31 cellular contexts compared by ENCODE assay signal in the genomic region with DNA sequence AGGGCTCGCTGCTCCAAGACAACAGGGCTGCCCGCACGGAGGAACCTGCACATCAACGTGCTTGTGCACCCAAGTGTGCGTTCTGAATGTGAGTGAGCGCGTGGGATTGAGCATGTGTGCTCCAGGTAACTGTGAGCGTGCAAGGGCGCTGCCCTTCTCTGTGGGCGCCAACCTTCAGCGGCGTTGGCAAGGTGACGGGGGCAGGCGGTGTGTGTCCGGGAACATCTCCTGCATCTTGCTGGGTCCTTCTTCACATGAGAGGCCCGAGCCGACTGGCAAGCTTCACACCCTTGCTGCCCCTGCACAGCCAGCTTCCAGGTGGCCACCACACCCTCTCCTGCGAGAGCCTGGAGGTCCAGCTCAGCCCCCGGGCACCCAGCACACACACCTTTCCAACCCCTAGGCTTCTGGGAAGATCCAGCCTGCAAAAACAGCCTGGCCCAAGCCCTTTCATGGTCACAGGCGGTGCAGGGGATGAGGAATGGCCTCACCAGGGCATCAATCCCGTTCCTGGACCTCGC.
DNase-seq lines count a peak whose midpoint lies in the region; ATAC-seq, FAIRE-seq and TF ChIP-seq lines count a peak whose summit lies in the region.
"Had no signal": no experiment of that assay in that cellular context is flagged by ENCODE, and none has a peak within 500 bp of the region (broad histone marks: within the 10 kb centered on the region; RNA-seq: fewer than 3 reads in every experiment).

No MANE protein-coding gene starts in this region.

- H3K4me1 ChIP-seq in BE2C: no peaks in the 10 kb centered on the region
- H3K4me1 ChIP-seq in CD8-positive, alpha-beta T cell (ENCODE audit: insufficient read depth, low read length): no peaks in the 10 kb centered on the region
- no peaks in the 10 kb centered on the region for H3K4me1 ChIP-seq in kidney (ENCODE audit: control insufficient read depth in 1 of 2, insufficient read depth in 1 of 2, low read depth in 1 of 2, low read length in 2 of 2)
- H3K4me1 ChIP-seq in sigmoid colon: peaks cover 0 to 23% (median 14%) of the 10 kb centered on the region in 4 donors
- H3K4me1 ChIP-seq: HAP-1, pancreas had no signal

- H3K4me3 ChIP-seq in BE2C (ENCODE audit: low read depth, low read length) (no peak overlapping the region), kidney (ENCODE audit: low read length in 2 of 2) (no peak overlapping the region), sigmoid colon (no peak overlapping the region)
- no peak overlapping the region for H3K4me3 ChIP-seq in CD8-positive, alpha-beta T cell (ENCODE audit: low read depth, low read length)
- H3K4me3 ChIP-seq: HAP-1, heart left ventricle, pancreas had no signal

- peaks cover 3% of the 10 kb centered on the region for H3K9me3 Mint-ChIP-seq in CD8-positive, alpha-beta T cell

- no peak for ATAC-seq in CD8-positive, alpha-beta T cell
- ATAC-seq: esophagus mucosa; pancreas; SK-N-SH treated with all-trans-retinoic acid at 6 μM for 48 hours; stimulated activated naive CD8-positive, alpha-beta T cell treated with anti-CD3 and anti-CD28 coated beads, Interleukin-15, amount 100 ng/mL, for 72 hours had no signal

- peaks cover 78% of the 10 kb centered on the region for H3K36me3 Mint-ChIP-seq in CD8-positive, alpha-beta T cell

- H3K9me3 ChIP-seq in BE2C (0 out of 2 replicates have a peak, but pooled peaks cover 3% of the 10 kb centered on the region), kidney (ENCODE audit: control insufficient read depth in 1 of 2, low read length in 2 of 2) (peaks cover 0 to 8% of the 10 kb centered on the region in 2 donors), sigmoid colon (peaks cover 0 to 2% (median under 1%) of the 10 kb centered on the region in 4 donors)
- peaks cover 4% of the 10 kb centered on the region for H3K9me3 ChIP-seq in CD8-positive, alpha-beta T cell (ENCODE audit: low read length)
- H3K9me3 ChIP-seq: HAP-1, pancreas had no signal

- POLR2A ChIA-PET in CD8-positive, alpha-beta T cell (lab: Charles Lee): no interaction called here

- no peak overlapping the region for H3K4me3 Mint-ChIP-seq in CD8-positive, alpha-beta T cell
- H3K4me3 Mint-ChIP-seq: activated CD4-positive, alpha-beta memory T cell treated with anti-CD3 and anti-CD28 coated beads, Interleukin-2, amount 10 ng/mL, durations not matched to agents 7 days and 5 days; central memory CD8-positive, alpha-beta T cell; dendritic cell treated with granulocyte-macrophage colony-stimulating factor and Interleukin-4, amounts not matched to agents 40 ng/mL and 50 ng/mL, for 4 days; stimulated activated naive CD8-positive, alpha-beta T cell treated with anti-CD3 and anti-CD28 coated beads, Interleukin-15, amount 100 ng/mL, for 72 hours; T-helper 1 cell treated with Interleukin-12 subunit alpha and Interleukin-12 subunit beta and Interleukin-4 antibody, amounts not matched to agents 30 μg/mL and 1 μg/mL, for 36 hours had no signal

- H3K27me3 ChIP-seq in BE2C (no peaks in the 10 kb centered on the region), sigmoid colon (no peaks in the 10 kb centered on the region)
- H3K27me3 ChIP-seq in CD8-positive, alpha-beta T cell (ENCODE audit: insufficient read depth, low read length): no peaks in the 10 kb centered on the region
- H3K27me3 ChIP-seq: heart left ventricle, pancreas had no signal

- no peak for FAIRE-seq in kidney (lab: Jason Lieb, UNC)
- FAIRE-seq: GM12892, pancreas had no signal

- no peak for TF ChIP-seq CTCF in BE2C (IDR thresholded peaks at IDR 0.05; ENCODE audit: low read depth, low read length)
- no peak for TF ChIP-seq CTCF in CD8-positive, alpha-beta T cell (IDR thresholded peaks at IDR 0.05)
- TF ChIP-seq CTCF in kidney (IDR thresholded peaks at IDR 0.05; ENCODE audit: borderline replicate concordance, extremely low read depth, insufficient read depth): no peak
- no peak for TF ChIP-seq CTCF in sigmoid colon (IDR thresholded peaks at IDR 0.05)

- TF ChIP-seq EP300 in sigmoid colon (IDR thresholded peaks at IDR 0.05): no peak

- TF ChIP-seq POLR2A in sigmoid colon (IDR thresholded peaks at IDR 0.05): no peak

- H3K27ac ChIP-seq in CD8-positive, alpha-beta T cell (ENCODE audit: low read depth, low read length): no peak overlapping the region
- no peak overlapping the region for H3K27ac ChIP-seq in kidney (ENCODE audit: low read depth in 2 of 2, low read length in 2 of 2)
- H3K27ac ChIP-seq in sigmoid colon: no peak overlapping the region
- H3K27ac ChIP-seq: heart left ventricle, HL-60, pancreas had no signal

- H3K9ac ChIP-seq in kidney (ENCODE audit: low read length in 2 of 2): no peak overlapping the region

- CTCF ChIA-PET in CD8-positive, alpha-beta T cell (lab: Charles Lee): no interaction called here

- peak overlapping the region; percentile 18 for H3K27ac Mint-ChIP-seq in CD8-positive, alpha-beta T cell
- H3K27ac Mint-ChIP-seq: activated CD4-positive, alpha-beta memory T cell treated with anti-CD3 and anti-CD28 coated beads, Interleukin-2, amount 10 ng/mL, durations not matched to agents 7 days and 5 days; activated T-helper 2 cell treated with anti-CD3 and anti-CD28 coated beads, Interferon-gamma antibody, Interleukin-2, Interleukin-4, amounts not matched to agents 10 μg/mL and 5 μg/mL and 100 μg/mL, durations not matched to agents 14 hours and 24 hours and 36 hours; dendritic cell treated with granulocyte-macrophage colony-stimulating factor and Interleukin-4, amounts not matched to agents 40 ng/mL and 50 ng/mL, for 4 days; T-helper 1 cell treated with Interleukin-12 subunit alpha and Interleukin-12 subunit beta and Interleukin-4 antibody, amounts not matched to agents 30 μg/mL and 1 μg/mL, for 36 hours had no signal

- WGBS in sigmoid colon, 2 donors: 94 to 97% methylated on average over 22 of the region's 22 CpGs

- intact Hi-C loops in CD8-positive, alpha-beta T cell (cut with DNase I, micrococcal nuclease): no loop called here
- intact Hi-C loops in kidney (cut with DNase I) (no loop called here), sigmoid colon (cut with DNase I) (no loop called here)

- DNase-seq in BE2C (peak; percentile 3), kidney (peak; percentile 70), sigmoid colon (peak; percentile 57), occipital lobe (lab: John Stamatoyannopoulos, UW) (no peak), anterior cingulate cortex (lab: John Stamatoyannopoulos, UW) (no peak), NCI-H345 (lab: John Stamatoyannopoulos, UW) (no peak)
- DNase-seq in CD8-positive, alpha-beta T cell: no peak
- DNase-seq: activated CD4-positive, alpha-beta memory T cell treated with anti-CD3 and anti-CD28 coated beads, Interleukin-2, amount 10 ng/mL, durations not matched to agents 7 days and 5 days; activated CD4-positive, alpha-beta T cell treated with anti-CD3 and anti-CD28 coated beads for 1 hour; C1 segment of cervical spinal cord; COR-L47; kidney glomerular epithelial cell; MM.1S; NCI-H1105 treated with DMSO at 0.1 percent for 48 hours; NCI-H2029; NCI-H524 treated with DMSO at 0.1 percent for 48 hours; OCI-M1; stimulated activated CD4-positive, alpha-beta T cell treated with anti-CD3 and anti-CD28 coated beads, Interleukin-12 subunit alpha, Interleukin-12 subunit beta, amount 100 ng/mL, for 4 hours; stimulated activated CD4-positive, alpha-beta T cell treated with anti-CD3 and anti-CD28 coated beads, Interleukin-2, amount 100 ng/mL, for 48 hours had no signal

- H3K4me1 Mint-ChIP-seq in CD8-positive, alpha-beta T cell (ENCODE audit: low read depth): no peaks in the 10 kb centered on the region
- H3K4me1 Mint-ChIP-seq: stimulated activated naive CD8-positive, alpha-beta T cell treated with anti-CD3 and anti-CD28 coated beads, Interleukin-15, amount 100 ng/mL, for 72 hours had no signal

- no peaks in the 10 kb centered on the region for H3K27me3 Mint-ChIP-seq in CD8-positive, alpha-beta T cell (ENCODE audit: low read depth)
- H3K27me3 Mint-ChIP-seq: activated CD4-positive, alpha-beta memory T cell treated with anti-CD3 and anti-CD28 coated beads, Interleukin-2, amount 10 ng/mL, durations not matched to agents 7 days and 5 days; central memory CD8-positive, alpha-beta T cell; dendritic cell treated with granulocyte-macrophage colony-stimulating factor and Interleukin-4, amounts not matched to agents 40 ng/mL and 50 ng/mL, for 4 days; stimulated activated naive CD8-positive, alpha-beta T cell treated with anti-CD3 and anti-CD28 coated beads, Interleukin-15, amount 100 ng/mL, for 72 hours had no signal

- peaks cover 33% of the 10 kb centered on the region for H3K36me3 ChIP-seq in BE2C
- peaks cover 12% of the 10 kb centered on the region for H3K36me3 ChIP-seq in CD8-positive, alpha-beta T cell (ENCODE audit: insufficient read depth, low read length)
- peaks cover 4 to 5% of the 10 kb centered on the region in 2 donors for H3K36me3 ChIP-seq in kidney (ENCODE audit: control insufficient read depth in 1 of 2, insufficient read depth in 2 of 2, low read length in 2 of 2)
- peaks cover 5 to 88% (median 27%) of the 10 kb centered on the region in 4 donors for H3K36me3 ChIP-seq in sigmoid colon
- H3K36me3 ChIP-seq: HAP-1, pancreas had no signal

Comparison
In these comparisons a context has a peak if more than half of its experiments do, and no peak if none do; other contexts are left out.
1. DNase-seq: peak in BE2C (single experiment), kidney (single experiment) and sigmoid colon (single experiment); none in CD8-positive, alpha-beta T cell (0 of 7), occipital lobe (single experiment), anterior cingulate cortex (0 of 58) and NCI-H345 (single experiment).